Comparison of ENCODE assay signal across 1 cellular context in the genomic region with DNA sequence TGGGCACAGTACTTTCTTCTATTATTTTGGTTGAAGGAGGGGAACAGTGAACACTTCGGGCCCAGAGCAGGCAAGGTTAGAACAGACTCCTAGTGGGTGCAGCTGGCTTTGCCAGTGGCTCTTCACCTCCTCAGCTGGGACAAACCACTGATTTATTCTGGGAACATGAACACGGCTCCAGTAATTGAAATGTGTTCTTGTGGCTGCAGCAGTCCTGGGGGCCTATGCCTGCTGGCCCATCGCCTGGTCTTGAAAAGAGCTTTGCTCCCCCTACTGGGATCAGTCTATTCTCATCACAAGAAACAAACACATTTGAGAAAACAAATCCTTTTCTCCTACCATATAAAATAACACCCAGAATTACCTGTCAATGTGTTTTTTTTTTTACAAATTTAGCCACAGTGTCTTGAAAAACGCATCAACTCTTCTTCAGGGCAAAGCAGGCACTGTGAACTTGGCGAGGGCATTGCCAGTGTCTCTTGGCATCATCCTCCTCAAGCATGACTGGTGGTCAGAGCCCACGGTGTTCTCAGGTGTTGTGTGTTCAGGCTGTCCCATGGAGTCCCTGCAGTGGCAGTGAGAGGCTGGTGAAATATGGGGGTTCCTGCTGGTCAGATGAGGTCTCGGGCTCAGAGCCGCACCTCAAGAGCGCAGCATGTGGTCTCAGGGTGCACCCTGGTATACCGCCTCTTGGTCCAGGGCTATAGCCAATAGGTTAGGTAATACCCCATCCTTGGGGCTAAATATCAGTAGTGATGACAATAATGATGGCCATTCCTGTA.
A peak's percentile ranks its signal among the peaks of the same experiment; 100 is the strongest.
TF ChIP-seq lines count a peak whose summit lies in the region.

No MANE protein-coding gene starts in this region.

TF ChIP-seq in GM12878, 131 proteins besides CTCF, POLR2A, EP300 and RAD21:
- TF ChIP-seq, protein P1, sequence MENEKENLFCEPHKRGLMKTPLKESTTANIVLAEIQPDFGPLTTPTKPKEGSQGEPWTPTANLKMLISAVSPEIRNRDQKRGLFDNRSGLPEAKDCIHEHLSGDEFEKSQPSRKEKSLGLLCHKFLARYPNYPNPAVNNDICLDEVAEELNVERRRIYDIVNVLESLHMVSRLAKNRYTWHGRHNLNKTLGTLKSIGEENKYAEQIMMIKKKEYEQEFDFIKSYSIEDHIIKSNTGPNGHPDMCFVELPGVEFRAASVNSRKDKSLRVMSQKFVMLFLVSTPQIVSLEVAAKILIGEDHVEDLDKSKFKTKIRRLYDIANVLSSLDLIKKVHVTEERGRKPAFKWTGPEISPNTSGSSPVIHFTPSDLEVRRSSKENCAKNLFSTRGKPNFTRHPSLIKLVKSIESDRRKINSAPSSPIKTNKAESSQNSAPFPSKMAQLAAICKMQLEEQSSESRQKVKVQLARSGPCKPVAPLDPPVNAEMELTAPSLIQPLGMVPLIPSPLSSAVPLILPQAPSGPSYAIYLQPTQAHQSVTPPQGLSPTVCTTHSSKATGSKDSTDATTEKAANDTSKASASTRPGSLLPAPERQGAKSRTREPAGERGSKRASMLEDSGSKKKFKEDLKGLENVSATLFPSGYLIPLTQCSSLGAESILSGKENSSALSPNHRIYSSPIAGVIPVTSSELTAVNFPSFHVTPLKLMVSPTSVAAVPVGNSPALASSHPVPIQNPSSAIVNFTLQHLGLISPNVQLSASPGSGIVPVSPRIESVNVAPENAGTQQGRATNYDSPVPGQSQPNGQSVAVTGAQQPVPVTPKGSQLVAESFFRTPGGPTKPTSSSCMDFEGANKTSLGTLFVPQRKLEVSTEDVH (IDR thresholded peaks at IDR 0.05; ENCODE audit: low read depth, partially characterized antibody), result no peak
- TF ChIP-seq FOXM1 (IDR thresholded peaks at IDR 0.05; ENCODE audit: low read depth, low read length) (no peak), SMC3 (IDR thresholded peaks at IDR 0.05; ENCODE audit: borderline replicate concordance, low read length) (0 out of 2 replicates have a peak, but pooled peaks have one; percentile 21), EGR1 (IDR thresholded peaks at IDR 0.05; ENCODE audit: borderline replicate concordance in 1 of 2, low read depth in 2 of 2, low read length in 2 of 2) (no peak), TCF7 (IDR thresholded peaks at IDR 0.05; ENCODE audit: borderline replicate concordance) (no peak)
